ENCODE assay signal across 9 cellular contexts in the genomic region with DNA sequence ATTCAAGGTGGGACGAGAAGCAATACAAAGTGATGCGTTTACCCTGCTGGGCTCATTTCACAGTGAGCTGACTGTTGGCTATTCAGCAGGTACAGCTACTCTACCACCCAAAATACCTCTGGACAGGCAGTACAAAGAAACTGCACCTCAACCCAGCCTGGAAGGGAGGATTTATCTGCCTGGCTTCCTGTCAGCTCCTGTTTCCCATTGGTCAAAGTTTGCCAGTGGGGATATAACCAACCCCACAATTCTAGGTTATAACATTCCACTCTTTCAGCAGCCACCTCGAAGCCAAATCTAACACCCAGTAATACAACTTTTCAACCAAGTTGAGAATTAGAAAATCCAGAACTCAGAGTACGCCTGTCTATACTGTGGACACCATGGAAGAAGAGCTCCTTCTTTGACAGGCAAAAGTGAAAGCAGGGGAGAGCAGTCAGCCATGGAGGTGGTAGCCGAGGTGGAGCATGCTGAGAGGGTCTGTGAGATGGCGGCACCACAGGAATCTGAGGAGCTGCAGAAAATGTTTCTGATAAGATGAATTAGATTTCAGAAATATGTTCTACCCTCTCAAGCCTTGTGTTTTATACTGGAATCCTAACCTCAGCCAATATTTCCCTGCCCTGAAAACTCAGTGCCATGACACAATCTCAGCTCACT. TPM values are rescaled to one million over a fixed set of nuclear protein-coding genes. Genes with fewer than 3 reads are reported as not detected.
DNase-seq lines count a peak whose midpoint lies in the region; ATAC-seq and TF ChIP-seq lines count a peak whose summit lies in the region.
"Had no signal": no experiment of that assay in that cellular context is flagged by ENCODE, and none has a peak within 500 bp of the region (broad histone marks: within the 10 kb centered on the region; RNA-seq: fewer than 3 reads in every experiment).

No MANE protein-coding gene starts in this region.

- H3K4me1 Mint-ChIP-seq in naive thymus-derived CD8-positive, alpha-beta T cell = no peaks in the 10 kb centered on the region
- H3K4me1 Mint-ChIP-seq in progenitor cell of endocrine pancreas (ENCODE audit: low read depth) = no peaks in the 10 kb centered on the region

- H3K27ac Mint-ChIP-seq in naive thymus-derived CD8-positive, alpha-beta T cell = no peak overlapping the region
- no peak overlapping the region for H3K27ac Mint-ChIP-seq in progenitor cell of endocrine pancreas

- in situ Hi-C loops in SK-MEL-5 (cut with HindIII; ENCODE audit: low pct_unique_long_range_greater_than_20kb, low sequenced_read_pairs) = no loop called here

- TF ChIP-seq CTCF in progenitor cell of endocrine pancreas (IDR thresholded peaks at IDR 0.05; ENCODE audit: unreplicated experiment) = no peak

- H3K4me3 Mint-ChIP-seq in naive thymus-derived CD8-positive, alpha-beta T cell = no peak overlapping the region
- no peak overlapping the region for H3K4me3 Mint-ChIP-seq in progenitor cell of endocrine pancreas (ENCODE audit: low read depth)

- DNase-seq in SK-MEL-5 (ENCODE audit: low read depth, low spot score) = peak; percentile 4
- DNase-seq in naive thymus-derived CD8-positive, alpha-beta T cell = no peak
- no peak for DNase-seq in activated CD8-positive, alpha-beta memory T cell treated with anti-CD3 and anti-CD28 coated beads for 24 hours
- DNase-seq in NCI-H748 treated with DMSO at 0.1 percent for 48 hours (lab: John Stamatoyannopoulos, UW) = no peak
- DNase-seq in progenitor cell of endocrine pancreas (ENCODE audit: low spot score, unreplicated experiment) = no peak
- DNase-seq: PC-9 had no signal

- peak; percentile 38 for ATAC-seq in GM18499 (IDR thresholded peaks at IDR 0.05; ENCODE audit: insufficient read depth, unreplicated experiment)
- ATAC-seq in GM21390 (IDR thresholded peaks at IDR 0.05; ENCODE audit: unreplicated experiment) = peak; percentile 46
- ATAC-seq in HG03097 (IDR thresholded peaks at IDR 0.05; ENCODE audit: low FRiP score, unreplicated experiment) = peak; percentile 49
- ATAC-seq in naive thymus-derived CD8-positive, alpha-beta T cell = no peak

- H3K27me3 Mint-ChIP-seq in naive thymus-derived CD8-positive, alpha-beta T cell = no peaks in the 10 kb centered on the region
- no peaks in the 10 kb centered on the region for H3K27me3 Mint-ChIP-seq in progenitor cell of endocrine pancreas

- H3K36me3 Mint-ChIP-seq in naive thymus-derived CD8-positive, alpha-beta T cell = peaks cover 0 to 5% (median 0%) of the 10 kb centered on the region in 3 donors
- no peaks in the 10 kb centered on the region for H3K36me3 Mint-ChIP-seq in progenitor cell of endocrine pancreas (ENCODE audit: insufficient read depth)

- H3K9me3 Mint-ChIP-seq in naive thymus-derived CD8-positive, alpha-beta T cell = no peaks in the 10 kb centered on the region
- H3K9me3 Mint-ChIP-seq in progenitor cell of endocrine pancreas (ENCODE audit: low read depth) = no peaks in the 10 kb centered on the region

- POLR2A ChIA-PET in naive thymus-derived CD8-positive, alpha-beta T cell (lab: Charles Lee) = no interaction called here

RNA-seq across cellular contexts. Expression of gene DUSP19, which starts 10.8 kb away (rescaled TPM):
- total RNA-seq in SK-MEL-5 (2014; rRNA removed; shearing (Covaris generic)) = 7.5 and 8.1 TPM in 2 replicates
- polyA plus RNA-seq in SK-MEL-5 (2015; cell fraction: cytosol; rRNA removed) = 4.5 and 4.7 TPM in 2 replicates
- polyA plus RNA-seq in SK-MEL-5 (2015; cell fraction: nucleus; rRNA removed) = 2.1 and 2.8 TPM in 2 replicates
- 1 to 10 TPM; 1.1 to 1.7 TPM for total RNA-seq in naive thymus-derived CD8-positive, alpha-beta T cell
- polyA plus RNA-seq in naive thymus-derived CD8-positive, alpha-beta T cell = under 1 TPM; 0.30 to 0.88 (median 0.79) TPM
- 1.9 and 2.2 TPM in 2 replicates for total RNA-seq in progenitor cell of endocrine pancreas

RNA-seq across cellular contexts. Expression of gene NUP35, which starts 34.9 kb away (rescaled TPM):
- total RNA-seq in SK-MEL-5 (2014; rRNA removed; shearing (Covaris generic)) = 23.8 and 31.8 TPM in 2 replicates
- polyA plus RNA-seq in SK-MEL-5 (2015; cell fraction: cytosol; rRNA removed) = 12.1 and 12.7 TPM in 2 replicates
- 11.8 and 15.4 TPM in 2 replicates for polyA plus RNA-seq in SK-MEL-5 (2015; cell fraction: nucleus; rRNA removed)
- 10 to 100 TPM; 19.1 to 20.7 TPM for total RNA-seq in naive thymus-derived CD8-positive, alpha-beta T cell
- 1 to 10 TPM; 4.2 to 8.2 (median 6.1) TPM for polyA plus RNA-seq in naive thymus-derived CD8-positive, alpha-beta T cell
- 18.1 and 20.9 TPM in 2 replicates for total RNA-seq in progenitor cell of endocrine pancreas

RNA-seq across cellular contexts. Expression of gene NCKAP1, which starts 51.1 kb away (rescaled TPM):
- total RNA-seq in SK-MEL-5 (2014; rRNA removed; shearing (Covaris generic)) = 124 and 125 TPM in 2 replicates
- 102 and 117 TPM in 2 replicates for polyA plus RNA-seq in SK-MEL-5 (2015; cell fraction: cytosol; rRNA removed)
- 90.5 and 97.0 TPM in 2 replicates for polyA plus RNA-seq in SK-MEL-5 (2015; cell fraction: nucleus; rRNA removed)
- total RNA-seq in naive thymus-derived CD8-positive, alpha-beta T cell = under 1 TPM; 0.42 to 0.63 TPM
- polyA plus RNA-seq in naive thymus-derived CD8-positive, alpha-beta T cell = under 1 TPM in 2 of 3 donors, not detected in 1; 0.10 to 0.12 TPM
- 108 and 111 TPM in 2 replicates for total RNA-seq in progenitor cell of endocrine pancreas

Comparison
In these comparisons a context has a peak if more than half of its experiments do, and no peak if none do; other contexts are left out.
1. ATAC-seq: peak in GM18499 (single experiment), GM21390 (single experiment) and HG03097 (single experiment); none in naive thymus-derived CD8-positive, alpha-beta T cell (0 of 2).
2. RNA of gene NCKAP1, which starts 51.1 kb away (total RNA-seq): 124 to 125 TPM in SK-MEL-5 and 108 to 111 TPM in progenitor cell of endocrine pancreas; 0.42 to 0.63 TPM in naive thymus-derived CD8-positive, alpha-beta T cell; every median in the first group is over 10 times any median in the second.